In genomic region chr20:58691773-58692578, GRCh38 we compare ENCODE assay signal across 8 cellular contexts. TPM values are rescaled to one million over a fixed set of nuclear protein-coding genes. Genes with fewer than 3 reads are reported as not detected.
DNase-seq lines count a peak whose midpoint lies in the region; ATAC-seq and TF ChIP-seq lines count a peak whose summit lies in the region.

No MANE protein-coding gene starts in this region.

- no peaks in the 10 kb centered on the region for H3K9me3 ChIP-seq in skeletal muscle tissue (ENCODE audit: control insufficient read depth in 3 of 3, low read length in 3 of 3)

- peaks cover 16% of the 10 kb centered on the region for H3K4me1 Mint-ChIP-seq in activated CD4-positive, alpha-beta memory T cell treated with anti-CD3 and anti-CD28 coated beads for 36 hours (ENCODE audit: low read depth)

- H3K27ac ChIP-seq in skeletal muscle tissue (ENCODE audit: low read depth, low read length): peak overlapping the region; percentile 92

- intact Hi-C loops in activated CD4-positive, alpha-beta memory T cell treated with anti-CD3 and anti-CD28 coated beads for 36 hours (cut with micrococcal nuclease): no loop called here
- intact Hi-C loops in cardiac septum (cut with DNase I): loop anchor here (2.0 kb wide), 1 partner anchor 41 kb away; the partner anchor contains the start of gene STX16

- POLR2A ChIA-PET in activated CD4-positive, alpha-beta memory T cell treated with anti-CD3 and anti-CD28 coated beads for 36 hours (lab: Charles Lee): interaction anchor here (1.0 to 1.8 kb wide), 3 partner anchors 36 to 41 kb away, joined by 3 to 21 read pairs (median 4); partner anchors contain the start of gene STX16
- POLR2A ChIA-PET in GM10248 (lab: Yijun Ruan, JAX): no interaction called here

- peak overlapping the region; percentile 80 to 91 (median 89) for H3K9ac ChIP-seq in skeletal muscle tissue (ENCODE audit: low read depth in 1 of 3, low read length in 3 of 3)

- H3K4me3 ChIP-seq in skeletal muscle tissue (ENCODE audit: low read length in 3 of 3): peak overlapping the region; percentile 23 to 56 (median 54)

- peak; percentile 9 for ATAC-seq in HG03159 (IDR thresholded peaks at IDR 0.05; ENCODE audit: unreplicated experiment)
- no peak for ATAC-seq in HG03108 (IDR thresholded peaks at IDR 0.05; ENCODE audit: unreplicated experiment)

- H3K36me3 ChIP-seq in skeletal muscle tissue (ENCODE audit: control insufficient read depth in 3 of 3, insufficient read depth in 3 of 3, low read length in 3 of 3): peaks cover 23 to 27% (median 26%) of the 10 kb centered on the region in 3 donors

- no peaks in the 10 kb centered on the region for H3K27me3 Mint-ChIP-seq in activated CD4-positive, alpha-beta memory T cell treated with anti-CD3 and anti-CD28 coated beads for 36 hours

- no peaks in the 10 kb centered on the region for H3K9me3 Mint-ChIP-seq in activated CD4-positive, alpha-beta memory T cell treated with anti-CD3 and anti-CD28 coated beads for 36 hours

- H3K4me1 ChIP-seq in skeletal muscle tissue (ENCODE audit: control insufficient read depth in 3 of 3, insufficient read depth in 3 of 3, low read length in 3 of 3): peaks cover 30 to 42% (median 37%) of the 10 kb centered on the region in 3 donors

- peak overlapping the region; percentile 25 for H3K4me3 Mint-ChIP-seq in activated CD4-positive, alpha-beta memory T cell treated with anti-CD3 and anti-CD28 coated beads for 36 hours

- peaks cover 4% of the 10 kb centered on the region for H3K36me3 Mint-ChIP-seq in activated CD4-positive, alpha-beta memory T cell treated with anti-CD3 and anti-CD28 coated beads for 36 hours

- H3K27ac Mint-ChIP-seq in activated CD4-positive, alpha-beta memory T cell treated with anti-CD3 and anti-CD28 coated beads for 36 hours: peak overlapping the region; percentile 57

- CTCF ChIA-PET in activated CD4-positive, alpha-beta memory T cell treated with anti-CD3 and anti-CD28 coated beads for 36 hours (lab: Charles Lee): interaction anchor here (3.3 kb wide), 1 partner anchor 40 kb away, joined by 15 read pairs; the partner anchor contains the start of gene STX16
- CTCF ChIA-PET in GM10248 (lab: Yijun Ruan, JAX): interaction anchor here (0.7 to 2.0 kb wide), 7 partner anchors 13 to 590 kb away, joined by 3 to 10 read pairs (median 3); partner anchors contain the start of gene STX16

- no peaks in the 10 kb centered on the region for H3K27me3 ChIP-seq in skeletal muscle tissue (ENCODE audit: control insufficient read depth in 3 of 3, insufficient read depth in 3 of 3, low read length in 3 of 3)

- DNase-seq in activated CD4-positive, alpha-beta memory T cell treated with anti-CD3 and anti-CD28 coated beads for 36 hours: no peak
- DNase-seq in cardiac septum (ENCODE audit: low spot score) (peak; percentile 90), inferior parietal cortex (ENCODE audit: extremely low spot score) (no peak), OCI-M1 (lab: John Stamatoyannopoulos, UW) (no peak), GM10248 (ENCODE audit: extremely low spot score) (no peak)

- TF ChIP-seq CTCF in GM10248 (IDR thresholded peaks at IDR 0.05; ENCODE audit: control extremely low read depth, extremely low read depth, low read depth, missing control alignments): no peak

RNA-seq across cellular contexts. Expression of gene NPEPL1, which starts 0.6 kb away (rescaled TPM):
- total RNA-seq in activated CD4-positive, alpha-beta memory T cell treated with anti-CD3 and anti-CD28 coated beads for 36 hours: 10 to 100 TPM; 17.8 to 18.8 TPM
- total RNA-seq in cardiac septum: 31.5 TPM
- total RNA-seq in skeletal muscle tissue: 20.9 TPM

RNA-seq across cellular contexts. Expression of gene STX16, which starts 40.9 kb away (rescaled TPM):
- 100 to 1,000 TPM in 1 of 2 experiments, 10 to 100 TPM in 1; 88.7 to 104 TPM for total RNA-seq in activated CD4-positive, alpha-beta memory T cell treated with anti-CD3 and anti-CD28 coated beads for 36 hours
- total RNA-seq in cardiac septum: 33.1 TPM
- total RNA-seq in skeletal muscle tissue: 32.4 TPM
